1 cellular context compared by ENCODE assay signal in the genomic region with DNA sequence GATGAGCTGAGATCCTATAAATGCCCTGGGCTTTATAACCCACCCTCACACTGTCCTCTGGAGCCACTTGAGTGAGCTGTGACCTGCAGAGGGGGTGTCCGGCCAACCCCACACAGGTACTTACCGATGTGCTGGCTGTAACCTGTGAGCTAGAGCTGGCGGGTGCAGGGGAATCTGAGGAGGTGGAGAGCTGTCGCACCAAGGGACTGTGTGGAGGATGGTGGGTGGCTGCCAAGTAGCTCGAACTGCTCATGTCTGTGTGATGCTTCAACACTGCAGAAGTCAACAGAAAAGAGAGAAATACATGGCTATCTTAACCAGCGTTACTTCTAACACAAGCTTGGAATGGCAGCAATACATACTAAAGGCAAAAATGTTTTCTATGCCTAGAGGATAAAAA.
TF ChIP-seq lines count a peak whose summit lies in the region.

No MANE protein-coding gene starts in this region.

TF ChIP-seq in HepG2, 621 proteins besides CTCF, POLR2A, EP300 and RAD21:
- no peak for TF ChIP-seq KDM5B (CRISPR knock-in tag; IDR thresholded peaks at IDR 0.05; ENCODE audit: borderline replicate concordance)
- 0 out of 2 replicates have a peak, but pooled peaks have one; percentile 28 for TF ChIP-seq HOXA9 (CRISPR knock-in tag; IDR thresholded peaks at IDR 0.05; ENCODE audit: borderline replicate concordance)
- no peak for TF ChIP-seq SCMH1 (CRISPR knock-in tag; IDR thresholded peaks at IDR 0.05; ENCODE audit: borderline replicate concordance)
- peak; percentile 24; the same call in 1 of the 2 replicates for TF ChIP-seq POLR2AphosphoS5 (IDR thresholded peaks at IDR 0.05; ENCODE audit: low read depth, low read length)
- peak; percentile 73 for TF ChIP-seq RBM22 (optimal IDR thresholded peaks at IDR 0.05; ENCODE audit: low read length)
- no peak for TF ChIP-seq GABPA (IDR thresholded peaks at IDR 0.05; ENCODE audit: low read depth, low read length)
- no peak for TF ChIP-seq GABPA (CRISPR knock-in tag; IDR thresholded peaks at IDR 0.05; ENCODE audit: low read depth)
